Comparison of ENCODE assay signal across 1 cellular context in genomic region chr9:86993830-86994229, GRCh38.
TF ChIP-seq lines count a peak whose summit lies in the region.

No MANE protein-coding gene starts in this region.

TF ChIP-seq in HEK293, 187 proteins besides CTCF, POLR2A, EP300 and RAD21 (continued from another document):
- TF ChIP-seq ZNF19 (tag by site-specific recombination; IDR thresholded peaks at IDR 0.05; ENCODE audit: low read depth) (no peak), ZNF571 (tag by site-specific recombination; IDR thresholded peaks at IDR 0.05) (no peak), ZNF664 (tag by site-specific recombination; IDR thresholded peaks at IDR 0.05) (no peak)
TF ChIP-seq in HEK293: peak in this region for 2.
